9 cellular contexts compared by ENCODE assay signal in the genomic region with DNA sequence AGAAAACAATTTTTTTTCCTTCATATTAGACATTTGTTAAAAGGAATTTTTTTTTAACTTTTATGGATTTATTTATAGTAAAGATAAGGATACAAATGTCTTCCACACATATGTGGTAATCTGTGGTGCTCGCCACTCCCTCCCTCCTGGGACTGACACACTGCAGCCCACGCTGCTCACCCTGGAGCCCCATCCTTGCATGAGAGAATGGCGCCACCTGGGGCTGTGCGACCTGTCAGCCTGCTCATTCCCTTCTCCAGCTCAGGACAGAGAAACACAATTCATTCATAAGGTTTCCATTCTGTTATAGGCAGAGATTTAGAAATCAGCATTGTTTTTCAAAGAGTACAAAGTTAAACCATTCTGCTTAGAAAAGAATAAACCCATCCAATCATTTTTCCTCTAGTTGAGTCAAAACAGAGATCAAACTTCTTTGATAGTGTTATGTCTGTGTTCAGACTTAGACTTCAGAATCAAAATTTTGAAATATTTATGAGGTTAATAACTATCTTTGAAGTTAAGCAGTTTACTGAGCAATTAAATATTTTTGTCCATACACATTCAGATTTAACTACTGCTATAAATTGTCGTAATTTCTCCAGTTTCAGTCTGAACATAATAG. TPM values are rescaled to one million over a fixed set of nuclear protein-coding genes. Genes with fewer than 3 reads are reported as not detected.
DNase-seq lines count a peak whose midpoint lies in the region; ATAC-seq and TF ChIP-seq lines count a peak whose summit lies in the region.
"Had no signal": no experiment of that assay in that cellular context is flagged by ENCODE, and none has a peak within 500 bp of the region (broad histone marks: within the 10 kb centered on the region; RNA-seq: fewer than 3 reads in every experiment).

No MANE protein-coding gene starts in this region.

- H3K27me3 Mint-ChIP-seq in activated CD4-positive, alpha-beta T cell treated with anti-CD3 and anti-CD28 coated beads, Interleukin-2, amount 10 ng/mL, durations not matched to agents 24 days and 14 days: no peaks in the 10 kb centered on the region

- no peaks in the 10 kb centered on the region for H3K9me3 Mint-ChIP-seq in activated CD4-positive, alpha-beta T cell treated with anti-CD3 and anti-CD28 coated beads, Interleukin-2, amount 10 ng/mL, durations not matched to agents 24 days and 14 days
- H3K9me3 Mint-ChIP-seq: T-helper 1 cell treated with Interleukin-12 subunit alpha and Interleukin-12 subunit beta and Interleukin-4 antibody, amounts not matched to agents 30 μg/mL and 1 μg/mL, for 36 hours had no signal

- no peak overlapping the region for H3K4me3 ChIP-seq in fibroblast of the aortic adventitia (ENCODE audit: low read depth, low read length)

- no peak overlapping the region for H3K27ac Mint-ChIP-seq in activated CD4-positive, alpha-beta T cell treated with anti-CD3 and anti-CD28 coated beads, Interleukin-2, amount 10 ng/mL, durations not matched to agents 24 days and 14 days
- H3K27ac Mint-ChIP-seq: T-helper 1 cell treated with Interleukin-12 subunit alpha and Interleukin-12 subunit beta and Interleukin-4 antibody, amounts not matched to agents 30 μg/mL and 1 μg/mL, for 36 hours had no signal

- H3K36me3 Mint-ChIP-seq in activated CD4-positive, alpha-beta T cell treated with anti-CD3 and anti-CD28 coated beads, Interleukin-2, amount 10 ng/mL, durations not matched to agents 24 days and 14 days (ENCODE audit: low read depth): peaks cover 43% of the 10 kb centered on the region

- no peak for ATAC-seq in HG03045 (IDR thresholded peaks at IDR 0.05; ENCODE audit: unreplicated experiment)

- peaks cover 8% of the 10 kb centered on the region for H3K4me1 Mint-ChIP-seq in activated CD4-positive, alpha-beta T cell treated with anti-CD3 and anti-CD28 coated beads, Interleukin-2, amount 10 ng/mL, durations not matched to agents 24 days and 14 days

- DNase-seq in EL: peak; percentile 30
- peak; percentile 8 to 23 for DNase-seq in Kasumi-1 (lab: John Stamatoyannopoulos, UW)
- peak; percentile 76 for DNase-seq in activated CD4-positive, alpha-beta T cell treated with anti-CD3 and anti-CD28 coated beads, Interleukin-2, amount 10 ng/mL, durations not matched to agents 24 days and 14 days
- peak; percentile 74 for DNase-seq in fibroblast of the aortic adventitia (ENCODE audit: low read depth)
- peak in 7 of 10 donors; percentile 36 to 93 (median 59) for DNase-seq in posterior cingulate gyrus
- DNase-seq in NCI-H2107 treated with DMSO at 0.1 percent for 48 hours (lab: John Stamatoyannopoulos, UW; ENCODE audit: unreplicated experiment): no peak
- DNase-seq in NCI-H2107 (lab: John Stamatoyannopoulos, UW): no peak

- peak; percentile 44 for TF ChIP-seq CTCF in fibroblast of the aortic adventitia (IDR thresholded peaks at IDR 0.05; ENCODE audit: insufficient read depth, low read length)

- no peak overlapping the region for H3K4me3 Mint-ChIP-seq in activated CD4-positive, alpha-beta T cell treated with anti-CD3 and anti-CD28 coated beads, Interleukin-2, amount 10 ng/mL, durations not matched to agents 24 days and 14 days
- H3K4me3 Mint-ChIP-seq: T-helper 1 cell treated with Interleukin-12 subunit alpha and Interleukin-12 subunit beta and Interleukin-4 antibody, amounts not matched to agents 30 μg/mL and 1 μg/mL, for 36 hours had no signal

- intact Hi-C loops in activated CD4-positive, alpha-beta T cell treated with anti-CD3 and anti-CD28 coated beads, Interleukin-2, amount 10 ng/mL, durations not matched to agents 24 days and 14 days (cut with micrococcal nuclease): loop anchor here (1.0 to 10.0 kb wide), 2 partner anchors 89 to 161 kb away; no protein-coding TSS in a partner anchor
- intact Hi-C loops in posterior cingulate gyrus (cut with DNase I): loop anchor here (2.0 kb wide), 1 partner anchor 161 kb away; no protein-coding TSS in a partner anchor

RNA-seq across cellular contexts. Expression of gene DYNLRB1, which starts 42.8 kb away (rescaled TPM):
- 96.5 and 98.9 TPM in 2 replicates for total RNA-seq in activated CD4-positive, alpha-beta T cell treated with anti-CD3 and anti-CD28 coated beads, Interleukin-2, amount 10 ng/mL, durations not matched to agents 24 days and 14 days
- 30.0 and 144 TPM in 2 replicates for total RNA-seq in fibroblast of the aortic adventitia (ENCODE audit: low replicate concordance)

Comparison
In these comparisons a context has a peak if more than half of its experiments do, and no peak if none do; other contexts are left out.
1. DNase-seq: peak in EL (single experiment), Kasumi-1 (2 of 2), activated CD4-positive, alpha-beta T cell treated with anti-CD3 and anti-CD28 coated beads, Interleukin-2, amount 10 ng/mL, durations not matched to agents 24 days and 14 days (single experiment), fibroblast of the aortic adventitia (single experiment) and posterior cingulate gyrus (7 of 10); none in NCI-H2107 treated with DMSO at 0.1 percent for 48 hours (single experiment) and NCI-H2107 (single experiment).